Comparison of ENCODE assay signal across 10 cellular contexts in the genomic region with DNA sequence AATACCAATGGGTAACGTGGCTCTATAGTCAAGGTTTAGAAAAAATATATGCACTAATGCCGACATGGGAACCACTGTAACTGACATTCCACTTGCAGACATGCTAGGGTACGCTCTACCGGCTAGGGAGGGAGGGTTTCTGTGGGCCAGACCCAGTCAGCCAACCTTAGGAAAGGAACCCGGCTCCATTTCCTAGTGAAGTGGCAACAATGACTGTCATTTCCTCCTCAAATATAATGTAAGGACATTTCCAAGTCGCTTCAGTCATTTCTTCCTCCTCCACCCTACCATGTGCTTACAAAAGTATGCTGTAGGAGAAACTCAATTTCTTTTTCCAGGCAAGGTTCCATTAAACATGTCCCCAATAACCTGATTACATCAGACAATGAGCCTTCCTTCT.
DNase-seq lines count a peak whose midpoint lies in the region; FAIRE-seq and TF ChIP-seq lines count a peak whose summit lies in the region.
"Had no signal": no experiment of that assay in that cellular context is flagged by ENCODE, and none has a peak within 500 bp of the region (broad histone marks: within the 10 kb centered on the region; RNA-seq: fewer than 3 reads in every experiment).

No MANE protein-coding gene starts in this region.

- no peak overlapping the region for H2AK5ac ChIP-seq in trophoblast cell (ENCODE audit: low read length)

- DNase-seq in GM12891 (ENCODE audit: insufficient read length, low spot score): no peak
- DNase-seq in RKO (ENCODE audit: low spot score): peak; percentile 40
- DNase-seq in effector memory CD4-positive, alpha-beta T cell: no peak
- DNase-seq in trophoblast cell: peak in 1 of 2 donors; percentile 2
- DNase-seq in LoVo (ENCODE audit: low spot score): no peak
- DNase-seq in NCI-H510A (lab: John Stamatoyannopoulos, UW): no peak
- no peak for DNase-seq in iPS-NIHi11 (ENCODE audit: low spot score)
- no peak for DNase-seq in C1 segment of cervical spinal cord (lab: John Stamatoyannopoulos, UW)
- DNase-seq: NCI-H69 had no signal

- H3K36me3 ChIP-seq in effector memory CD4-positive, alpha-beta T cell (ENCODE audit: control insufficient read depth, insufficient read depth, low read length): no peaks in the 10 kb centered on the region
- no peaks in the 10 kb centered on the region for H3K36me3 ChIP-seq in trophoblast cell (ENCODE audit: control insufficient read depth in 1 of 2, insufficient read depth in 2 of 2, low read length in 2 of 2)

- H3K4ac ChIP-seq in trophoblast cell (ENCODE audit: low read depth, low read length): no peak overlapping the region

- H3K27ac ChIP-seq in effector memory CD4-positive, alpha-beta T cell (ENCODE audit: insufficient read depth, low read length, poor library complexity, severe bottlenecking): peak overlapping the region; percentile 70
- no peak overlapping the region for H3K27ac ChIP-seq in trophoblast cell (ENCODE audit: low read depth, low read length)

- peaks cover 11% of the 10 kb centered on the region for H3K4me1 ChIP-seq in effector memory CD4-positive, alpha-beta T cell (ENCODE audit: control insufficient read depth, insufficient read depth, low read length, poor library complexity, severe bottlenecking)
- peaks cover 0 to 6% of the 10 kb centered on the region in 2 experiments for H3K4me1 ChIP-seq in trophoblast cell (ENCODE audit: control insufficient read depth in 1 of 2, insufficient read depth in 2 of 2, low read length in 2 of 2)

- peak overlapping the region; percentile 51 for H3K4me3 ChIP-seq in effector memory CD4-positive, alpha-beta T cell (ENCODE audit: insufficient read depth, low read depth, low read length, poor library complexity, severe bottlenecking)
- no peak overlapping the region for H3K4me3 ChIP-seq in trophoblast cell (ENCODE audit: low read depth, low read length)

- H3K9me3 ChIP-seq in effector memory CD4-positive, alpha-beta T cell (ENCODE audit: control insufficient read depth, low read length): no peaks in the 10 kb centered on the region
- H3K9me3 ChIP-seq in trophoblast cell (ENCODE audit: insufficient read depth, low read depth, low read length): no peaks in the 10 kb centered on the region

- no peak overlapping the region for H3K9ac ChIP-seq in trophoblast cell (ENCODE audit: low read length)

- no peak overlapping the region for H4K91ac ChIP-seq in trophoblast cell (ENCODE audit: low read depth, low read length)

- WGBS in trophoblast cell (ENCODE audit: extremely low coverage, insufficient coverage, insufficient read length): no CpG with 5 or more reads among the region's 6 CpGs

- peak overlapping the region; percentile 32 for H4K8ac ChIP-seq in trophoblast cell (ENCODE audit: low read depth, low read length)

- H2AFZ ChIP-seq in trophoblast cell (ENCODE audit: insufficient read depth, low read length, poor library complexity): no peak overlapping the region

- no peak overlapping the region for H3K18ac ChIP-seq in trophoblast cell (ENCODE audit: low read length)

- peaks cover 7% of the 10 kb centered on the region for H3K79me1 ChIP-seq in trophoblast cell (ENCODE audit: low read length)

- H3K27me3 ChIP-seq in effector memory CD4-positive, alpha-beta T cell (replicated peaks; ENCODE audit: control insufficient read depth, insufficient read depth, low read length, poor library complexity, severe bottlenecking): no peaks in the 10 kb centered on the region
- no peaks in the 10 kb centered on the region for H3K27me3 ChIP-seq in trophoblast cell (ENCODE audit: insufficient read depth, low read length)

- peak; percentile 57 for FAIRE-seq in GM12891 (lab: Jason Lieb, UNC)
- FAIRE-seq: G401.6 had no signal

- H2BK120ac ChIP-seq in trophoblast cell (ENCODE audit: insufficient read depth, low read length, poor library complexity): no peak overlapping the region

- no peak for TF ChIP-seq POLR2A in GM12891 (IDR thresholded peaks at IDR 0.05; ENCODE audit: low read depth, low read length)

- no peak overlapping the region for H3K14ac ChIP-seq in trophoblast cell (ENCODE audit: low read length)

- no peak overlapping the region for H2BK12ac ChIP-seq in trophoblast cell (ENCODE audit: low read length)

- H3K79me2 ChIP-seq in trophoblast cell (ENCODE audit: control insufficient read depth, insufficient read depth, low read length, poor library complexity): peaks cover 2% of the 10 kb centered on the region

- H3K4me2 ChIP-seq in trophoblast cell (ENCODE audit: low read length): peak overlapping the region; percentile 52

- H3K23ac ChIP-seq in trophoblast cell (ENCODE audit: low read length): no peak overlapping the region

- H4K12ac ChIP-seq in trophoblast cell (ENCODE audit: low read depth, low read length): no peak overlapping the region

- no peak overlapping the region for H2BK5ac ChIP-seq in trophoblast cell (ENCODE audit: low read depth, low read length, poor library complexity)

TF ChIP-seq in GM12891, 5 proteins besides CTCF, POLR2A, EP300 and RAD21:
- TF ChIP-seq SPI1 (IDR thresholded peaks at IDR 0.05; ENCODE audit: low read depth, low read length) (no peak), POLR2AphosphoS5 (IDR thresholded peaks at IDR 0.05; ENCODE audit: low read depth, low read length) (no peak), TAF1 (IDR thresholded peaks at IDR 0.05; ENCODE audit: low read depth, low read length) (no peak), PAX5 (IDR thresholded peaks at IDR 0.05; ENCODE audit: insufficient read depth, low read length, severe bottlenecking) (no peak), POU2F2 (IDR thresholded peaks at IDR 0.05; ENCODE audit: low read depth, low read length) (no peak)
TF ChIP-seq in GM12891: peak in this region for 0.
